In genomic region chr9:111525056-111525977, GRCh38 we compare ENCODE assay signal across 1 cellular context.
A peak's percentile ranks its signal among the peaks of the same experiment; 100 is the strongest.
TF ChIP-seq lines count a peak whose summit lies in the region.

ZNF483 (plus strand) TSS chr9:111525179; CDS start chr9:111527396, 2,217 bp downstream.

TF ChIP-seq in K562, 482 proteins besides CTCF, POLR2A, EP300 and RAD21 (continued from another document):
- TF ChIP-seq ATF3 (IDR thresholded peaks at IDR 0.05) = peak; percentile 50; the same call in 1 of the 2 replicates
- TF ChIP-seq ATF3 (CRISPR knock-in tag; conservative IDR thresholded peaks at IDR 0.05) = no peak
- TF ChIP-seq TRIM24 (IDR thresholded peaks at IDR 0.05) = no peak
- peak; percentile 76 for TF ChIP-seq ATF7 (IDR thresholded peaks at IDR 0.05)
- no peak for TF ChIP-seq TFAM (CRISPR knock-in tag; conservative IDR thresholded peaks at IDR 0.05)
- peak; percentile 27; the same call in 1 of the 2 replicates for TF ChIP-seq TFAP4 (CRISPR knock-in tag; IDR thresholded peaks at IDR 0.05; ENCODE audit: borderline replicate concordance)
- no peak for TF ChIP-seq YBX1 (IDR thresholded peaks at IDR 0.05)
- peak in 1 of 2 experiments; percentile 47 for TF ChIP-seq E2F6 (IDR thresholded peaks at IDR 0.05; ENCODE audit: borderline replicate concordance in 1 of 2, extremely low read depth in 1 of 2, insufficient read depth in 1 of 2, insufficient read length in 1 of 2, low read depth in 1 of 2, low read length in 1 of 2, poor library complexity in 1 of 2, severe bottlenecking in 1 of 2)
- no peak for TF ChIP-seq NR4A1 (CRISPR knock-in tag; IDR thresholded peaks at IDR 0.05)
- TF ChIP-seq NR4A1 (tag; IDR thresholded peaks at IDR 0.05) = no peak
- no peak for TF ChIP-seq SREBF2 (CRISPR knock-in tag; IDR thresholded peaks at IDR 0.05)
- no peak for TF ChIP-seq NR3C1 (CRISPR knock-in tag; IDR thresholded peaks at IDR 0.05)
- TF ChIP-seq, protein P1, sequence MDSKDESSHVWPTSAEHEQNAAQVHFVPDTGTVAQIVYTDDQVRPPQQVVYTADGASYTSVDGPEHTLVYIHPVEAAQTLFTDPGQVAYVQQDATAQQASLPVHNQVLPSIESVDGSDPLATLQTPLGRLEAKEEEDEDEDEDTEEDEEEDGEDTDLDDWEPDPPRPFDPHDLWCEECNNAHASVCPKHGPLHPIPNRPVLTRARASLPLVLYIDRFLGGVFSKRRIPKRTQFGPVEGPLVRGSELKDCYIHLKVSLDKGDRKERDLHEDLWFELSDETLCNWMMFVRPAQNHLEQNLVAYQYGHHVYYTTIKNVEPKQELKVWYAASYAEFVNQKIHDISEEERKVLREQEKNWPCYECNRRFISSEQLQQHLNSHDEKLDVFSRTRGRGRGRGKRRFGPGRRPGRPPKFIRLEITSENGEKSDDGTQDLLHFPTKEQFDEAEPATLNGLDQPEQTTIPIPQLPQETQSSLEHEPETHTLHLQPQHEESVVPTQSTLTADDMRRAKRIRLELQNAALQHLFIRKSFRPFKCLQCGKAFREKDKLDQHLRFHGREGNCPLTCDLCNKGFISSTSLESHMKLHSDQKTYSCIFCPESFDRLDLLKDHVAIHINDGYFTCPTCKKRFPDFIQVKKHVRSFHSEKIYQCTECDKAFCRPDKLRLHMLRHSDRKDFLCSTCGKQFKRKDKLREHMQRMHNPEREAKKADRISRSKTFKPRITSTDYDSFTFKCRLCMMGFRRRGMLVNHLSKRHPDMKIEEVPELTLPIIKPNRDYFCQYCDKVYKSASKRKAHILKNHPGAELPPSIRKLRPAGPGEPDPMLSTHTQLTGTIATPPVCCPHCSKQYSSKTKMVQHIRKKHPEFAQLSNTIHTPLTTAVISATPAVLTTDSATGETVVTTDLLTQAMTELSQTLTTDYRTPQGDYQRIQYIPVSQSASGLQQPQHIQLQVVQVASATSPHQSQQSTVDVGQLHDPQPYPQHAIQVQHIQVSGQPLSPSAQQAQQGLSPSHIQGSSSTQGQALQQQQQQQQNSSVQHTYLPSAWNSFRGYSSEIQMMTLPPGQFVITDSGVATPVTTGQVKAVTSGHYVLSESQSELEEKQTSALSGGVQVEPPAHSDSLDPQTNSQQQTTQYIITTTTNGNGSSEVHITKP (IDR thresholded peaks at IDR 0.05; ENCODE audit: partially characterized antibody) = peak; percentile 15
- peak; percentile 49; the same call in 1 of the 2 replicates for TF ChIP-seq L3MBTL2 (IDR thresholded peaks at IDR 0.05)
- no peak for TF ChIP-seq HMGN3 (IDR thresholded peaks at IDR 0.05; ENCODE audit: borderline replicate concordance, extremely low read depth, insufficient read length, low read depth, low read length)
- no peak for TF ChIP-seq MXI1 (IDR thresholded peaks at IDR 0.05; ENCODE audit: low read depth, low read length)
- TF ChIP-seq HNRNPLL (IDR thresholded peaks at IDR 0.05; ENCODE audit: low read depth, low read length, poor library complexity, severe bottlenecking) = peak; percentile 33
- TF ChIP-seq, protein P2, sequence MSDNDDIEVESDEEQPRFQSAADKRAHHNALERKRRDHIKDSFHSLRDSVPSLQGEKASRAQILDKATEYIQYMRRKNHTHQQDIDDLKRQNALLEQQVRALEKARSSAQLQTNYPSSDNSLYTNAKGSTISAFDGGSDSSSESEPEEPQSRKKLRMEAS (CRISPR knock-in tag; IDR thresholded peaks at IDR 0.05) = 0 out of 2 replicates have a peak, but pooled peaks have one; percentile 24
- peak; percentile 96 for TF ChIP-seq NRF1 (conservative IDR thresholded peaks at IDR 0.05 in 1 of 2, IDR thresholded peaks at IDR 0.05 in 1 of 2)
- peak; percentile 73 for TF ChIP-seq CTBP1 (IDR thresholded peaks at IDR 0.05; ENCODE audit: borderline replicate concordance)
- TF ChIP-seq CXXC5 (CRISPR knock-in tag; IDR thresholded peaks at IDR 0.05) = peak; percentile 24; the same call in 1 of the 2 replicates
- no peak for TF ChIP-seq ZNF239 (CRISPR knock-in tag; IDR thresholded peaks at IDR 0.05)
- TF ChIP-seq, protein P3, sequence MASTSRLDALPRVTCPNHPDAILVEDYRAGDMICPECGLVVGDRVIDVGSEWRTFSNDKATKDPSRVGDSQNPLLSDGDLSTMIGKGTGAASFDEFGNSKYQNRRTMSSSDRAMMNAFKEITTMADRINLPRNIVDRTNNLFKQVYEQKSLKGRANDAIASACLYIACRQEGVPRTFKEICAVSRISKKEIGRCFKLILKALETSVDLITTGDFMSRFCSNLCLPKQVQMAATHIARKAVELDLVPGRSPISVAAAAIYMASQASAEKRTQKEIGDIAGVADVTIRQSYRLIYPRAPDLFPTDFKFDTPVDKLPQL (IDR thresholded peaks at IDR 0.05; ENCODE audit: extremely low read depth, insufficient read length) = no peak
- no peak for TF ChIP-seq ARID1B (IDR thresholded peaks at IDR 0.05)
- TF ChIP-seq, protein P4, sequence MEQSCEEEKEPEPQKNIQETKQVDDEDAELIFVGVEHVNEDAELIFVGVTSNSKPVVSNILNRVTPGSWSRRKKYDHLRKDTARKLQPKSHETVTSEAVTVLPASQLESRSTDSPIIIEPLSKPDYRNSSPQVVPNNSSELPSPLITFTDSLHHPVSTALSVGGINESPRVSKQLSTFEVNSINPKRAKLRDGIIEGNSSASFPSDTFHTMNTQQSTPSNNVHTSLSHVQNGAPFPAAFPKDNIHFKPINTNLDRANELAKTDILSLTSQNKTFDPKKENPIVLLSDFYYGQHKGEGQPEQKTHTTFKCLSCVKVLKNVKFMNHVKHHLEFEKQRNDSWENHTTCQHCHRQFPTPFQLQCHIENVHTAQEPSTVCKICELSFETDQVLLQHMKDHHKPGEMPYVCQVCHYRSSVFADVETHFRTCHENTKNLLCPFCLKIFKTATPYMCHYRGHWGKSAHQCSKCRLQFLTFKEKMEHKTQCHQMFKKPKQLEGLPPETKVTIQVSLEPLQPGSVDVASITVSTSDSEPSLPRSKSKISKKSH (CRISPR knock-in tag; IDR thresholded peaks at IDR 0.05) = no peak
- TF ChIP-seq ZNF324 (CRISPR knock-in tag; IDR thresholded peaks at IDR 0.05) = no peak
